ENCODE assay signal across 8 cellular contexts in the genomic region with DNA sequence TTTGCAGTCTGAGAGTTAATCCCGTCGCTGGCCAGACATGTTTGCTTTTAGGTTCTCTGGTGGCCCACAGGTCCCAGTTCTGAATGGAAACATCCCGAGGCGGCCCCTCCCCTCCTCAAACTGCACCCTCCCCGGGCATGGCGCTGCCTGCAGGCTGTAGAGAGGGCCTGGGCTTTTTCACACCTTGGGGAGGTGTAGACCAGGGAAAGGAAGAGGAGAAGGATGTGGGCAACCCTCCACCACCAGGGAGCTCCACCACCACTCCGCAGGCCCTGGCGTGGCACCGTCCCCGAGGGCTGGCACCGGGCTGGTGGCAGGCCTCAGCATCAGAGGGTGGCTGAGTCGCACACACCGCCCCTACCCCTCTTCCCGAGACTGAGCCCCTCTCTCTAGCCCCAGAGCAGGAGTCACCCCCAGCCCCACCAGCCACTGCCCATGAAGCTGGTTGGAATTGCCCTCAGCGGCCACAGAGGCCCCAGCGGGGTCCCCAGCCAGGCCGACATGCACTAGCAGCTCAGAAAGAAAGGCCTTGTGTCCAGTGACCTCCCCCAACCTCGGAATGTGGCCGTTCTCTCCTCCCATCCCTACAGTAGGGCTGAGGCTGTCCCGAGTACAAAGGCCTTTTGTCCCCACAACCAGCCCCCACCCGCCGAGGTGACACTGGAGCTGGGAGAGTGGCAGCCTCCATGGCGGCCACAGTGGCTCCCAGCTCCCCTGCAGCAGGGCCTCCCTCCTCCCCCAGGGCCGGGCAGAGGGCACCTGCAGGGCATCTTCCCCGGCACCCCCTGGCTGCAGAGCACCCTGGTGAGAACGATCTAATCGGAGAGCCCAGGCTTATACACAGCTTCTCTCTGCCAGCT. TPM values are rescaled to one million over a fixed set of nuclear protein-coding genes. Genes with fewer than 3 reads are reported as not detected.
DNase-seq lines count a peak whose midpoint lies in the region; ATAC-seq, FAIRE-seq and TF ChIP-seq lines count a peak whose summit lies in the region.

No MANE protein-coding gene starts in this region.

- H3K9me2 ChIP-seq in SU-DHL-6 (replicated peaks; ENCODE audit: insufficient read depth, low read length), result no peaks in the 10 kb centered on the region

- WGBS in aorta, 2 donors, result 55 to 56% methylated on average over 27 of the region's 27 CpGs

- no peaks in the 10 kb centered on the region for H3K79me2 ChIP-seq in SU-DHL-6 (ENCODE audit: insufficient read depth, low read length)

- ATAC-seq in aorta (ENCODE audit: low FRiP score) (peak; percentile 72), GM21576 (IDR thresholded peaks at IDR 0.05; ENCODE audit: unreplicated experiment) (no peak), GM21526 (IDR thresholded peaks at IDR 0.05; ENCODE audit: low FRiP score, unreplicated experiment) (no peak)

- H3K27me3 ChIP-seq in SU-DHL-6 (ENCODE audit: low read length) (no peaks in the 10 kb centered on the region), aorta (ENCODE audit: control insufficient read depth in 1 of 2, insufficient read depth in 2 of 2, low read length in 1 of 2) (no peaks in the 10 kb centered on the region)

- no peak overlapping the region for H3K4me3 ChIP-seq in SU-DHL-6 (ENCODE audit: insufficient read depth, low read length, poor library complexity, severe bottlenecking)
- H3K4me3 ChIP-seq in aorta (ENCODE audit: low read length in 2 of 2), result no peak overlapping the region

- no peak overlapping the region for H3K27ac ChIP-seq in SU-DHL-6 (ENCODE audit: low read depth, low read length)
- peak overlapping the region; percentile 93 for H3K27ac ChIP-seq in cingulate gyrus (ENCODE audit: low read depth, low read length)
- H3K27ac ChIP-seq in aorta (ENCODE audit: low read depth in 1 of 2, low read length in 2 of 2), result no peak overlapping the region

- TF ChIP-seq CTCF in SU-DHL-6 (IDR thresholded peaks at IDR 0.05; ENCODE audit: insufficient read depth, low read length, poor library complexity, severe bottlenecking), result peak; percentile 18

- intact Hi-C loops in aorta (cut with DNase I), result loop anchor here (1.0 to 5.0 kb wide), 2 partner anchors 41 to 42 kb away; no protein-coding TSS in a partner anchor

- peak overlapping the region; percentile 26; the same call in 1 of the 2 replicates for H3K9ac ChIP-seq in SU-DHL-6 (ENCODE audit: low read length)

- H2AFZ ChIP-seq in SU-DHL-6 (ENCODE audit: low read depth, low read length, severe bottlenecking), result peak overlapping the region; percentile 84

- DNase-seq in H54 (ENCODE audit: insufficient read length, low spot score) (peak; percentile 67), midbrain (lab: John Stamatoyannopoulos, UW) (peak; percentile 91), aorta (peak in 1 of 2 donors; percentile 79), NCI-H2029 treated with DMSO at 0.1 percent for 48 hours (lab: John Stamatoyannopoulos, UW) (no peak)

- FAIRE-seq in H54 (lab: Jason Lieb, UNC), result no peak

- no peaks in the 10 kb centered on the region for H4K20me1 ChIP-seq in SU-DHL-6 (ENCODE audit: low read depth, low read length)

- peak overlapping the region; percentile 3 for H3K4me2 ChIP-seq in SU-DHL-6 (ENCODE audit: low read depth, low read length, poor library complexity, severe bottlenecking)

- peaks cover 11% of the 10 kb centered on the region for H3F3A ChIP-seq in SU-DHL-6 (ENCODE audit: insufficient read depth)

- no peaks in the 10 kb centered on the region for H3K9me3 ChIP-seq in SU-DHL-6 (ENCODE audit: insufficient read depth, low read length)
- H3K9me3 ChIP-seq in aorta (ENCODE audit: control insufficient read depth, low read length), result no peaks in the 10 kb centered on the region

- TF ChIP-seq POLR2A in H54 (IDR thresholded peaks at IDR 0.05; ENCODE audit: low read depth, low read length), result no peak

- H3K36me3 ChIP-seq in SU-DHL-6 (ENCODE audit: low read length) (no peaks in the 10 kb centered on the region), aorta (ENCODE audit: control insufficient read depth in 1 of 2, insufficient read depth in 2 of 2, low read length in 1 of 2) (no peaks in the 10 kb centered on the region)

- no peaks in the 10 kb centered on the region for H3K4me1 ChIP-seq in aorta (ENCODE audit: control insufficient read depth in 1 of 2, insufficient read depth in 2 of 2, low read length in 2 of 2)

RNA-seq across cellular contexts. Expression of a gene that starts 23.5 kb away (rescaled TPM):
- 100 to 1,000 TPM in 1 of 2 donors, 10 to 100 TPM in 1; 84.9 to 102 TPM for total RNA-seq in aorta
- polyA plus RNA-seq in aorta, result 100 to 1,000 TPM in 1 of 2 donors, 10 to 100 TPM in 1; 31.9 to 185 TPM

RNA-seq across cellular contexts. Expression of a gene that starts 58.1 kb away (rescaled TPM):
- 10 to 100 TPM; 44.8 to 63.2 TPM for total RNA-seq in aorta
- 10 to 100 TPM; 25.0 to 80.2 TPM for polyA plus RNA-seq in aorta
